8 cellular contexts compared by ENCODE assay signal in genomic region chr7:16071246-16071857, GRCh38.
DNase-seq lines count a peak whose midpoint lies in the region; ATAC-seq and TF ChIP-seq lines count a peak whose summit lies in the region.

No MANE protein-coding gene starts in this region.

- no peaks in the 10 kb centered on the region for H3F3A ChIP-seq in DOHH2 (ENCODE audit: control insufficient read depth, insufficient read depth)

- no peak for TF ChIP-seq EP300 in transverse colon (IDR thresholded peaks at IDR 0.05; ENCODE audit: low read depth)

- H3K79me2 ChIP-seq in DOHH2 (ENCODE audit: control insufficient read depth, low read length): no peaks in the 10 kb centered on the region

- H3K9me2 ChIP-seq in DOHH2 (replicated peaks; ENCODE audit: control insufficient read depth, low read length): no peaks in the 10 kb centered on the region

- no peaks in the 10 kb centered on the region for H3K9me3 ChIP-seq in DOHH2 (ENCODE audit: control insufficient read depth, insufficient read depth, low read length)
- no peaks in the 10 kb centered on the region for H3K9me3 ChIP-seq in transverse colon

- peak; percentile 75 for TF ChIP-seq CTCF in DOHH2 (IDR thresholded peaks at IDR 0.05; ENCODE audit: low read depth, low read length, poor library complexity, severe bottlenecking)
- TF ChIP-seq CTCF in astrocyte of the spinal cord (IDR thresholded peaks at IDR 0.05; ENCODE audit: low read depth, low read length): peak; percentile 57
- peak; percentile 79 to 90 (median 84) for TF ChIP-seq CTCF in transverse colon (IDR thresholded peaks at IDR 0.05)

- H3K27ac ChIP-seq in DOHH2 (ENCODE audit: low read depth, low read length) (no peak overlapping the region), transverse colon (no peak overlapping the region)

- ATAC-seq in GM21360 (IDR thresholded peaks at IDR 0.05; ENCODE audit: unreplicated experiment): peak; percentile 82
- ATAC-seq in HG03558 (IDR thresholded peaks at IDR 0.05; ENCODE audit: extremely low read depth, unreplicated experiment): peak; percentile 89

- H4K20me1 ChIP-seq in DOHH2 (ENCODE audit: control insufficient read depth, insufficient read depth, low read depth, low read length): no peaks in the 10 kb centered on the region

- H3K4me2 ChIP-seq in DOHH2 (ENCODE audit: low read length): no peak overlapping the region

- intact Hi-C loops in transverse colon (cut with DNase I; ENCODE audit: low total_unique reads): no loop called here

- H3K36me3 ChIP-seq in DOHH2 (ENCODE audit: control insufficient read depth, low read length): no peaks in the 10 kb centered on the region
- no peaks in the 10 kb centered on the region for H3K36me3 ChIP-seq in transverse colon

- in situ Hi-C loops in astrocyte of the spinal cord (cut with HindIII; ENCODE audit: low sequenced_read_pairs) (no loop called here), transverse colon (cut with MboI; ENCODE audit: low pct_ligation_motif_present in 1 of 4, low pct_unique_long_range_greater_than_20kb in 1 of 4, low sequenced_read_pairs in 3 of 4) (loop anchor here (10.0 to 25.0 kb wide), 4 partner anchors 334 to 759 kb away; no protein-coding TSS in a partner anchor)

- peak; percentile 74 for DNase-seq in NCI-H510A treated with DMSO at 0.1 percent for 48 hours (lab: John Stamatoyannopoulos, UW)
- peak; percentile 73 for DNase-seq in astrocyte of the spinal cord (ENCODE audit: low read depth, low spot score)
- DNase-seq in islet precursor cell: peak; percentile 51
- peak; percentile 10 for DNase-seq in transverse colon
- no peak for DNase-seq in stimulated activated CD8-positive, alpha-beta memory T cell treated with anti-CD3 and anti-CD28 coated beads, Interleukin-4, amount 100 ng/mL, for 48 hours

- TF ChIP-seq POLR2A in transverse colon (IDR thresholded peaks at IDR 0.05): no peak

- H3K27me3 ChIP-seq in DOHH2 (ENCODE audit: control insufficient read depth, low read length): peaks cover 9% of the 10 kb centered on the region; the same call in 1 of the 2 replicates
- H3K27me3 ChIP-seq in transverse colon: no peaks in the 10 kb centered on the region

- 0 out of 2 replicates have a peak, but pooled peaks cover 3% of the 10 kb centered on the region for H3K4me1 ChIP-seq in DOHH2 (ENCODE audit: control insufficient read depth, low read length)
- H3K4me1 ChIP-seq in transverse colon: peaks cover 0 to 4% (median 0%) of the 10 kb centered on the region in 4 donors

- no peak overlapping the region for H3K4me3 ChIP-seq in DOHH2 (ENCODE audit: low read length)
- H3K4me3 ChIP-seq in astrocyte of the spinal cord (ENCODE audit: low read depth, low read length): no peak overlapping the region
- H3K4me3 ChIP-seq in transverse colon: no peak overlapping the region

- WGBS in transverse colon (ENCODE audit: low coverage in 1 of 2), 2 donors: 20 to 21% methylated on average over 6 of the region's 6 CpGs
